In genomic region chr9:38020251-38021076, GRCh38 we compare ENCODE assay signal across 1 cellular context.
A peak's percentile ranks its signal among the peaks of the same experiment; 100 is the strongest.
TF ChIP-seq lines count a peak whose summit lies in the region.

No MANE protein-coding gene starts in this region.

TF ChIP-seq in A549, 52 proteins besides CTCF, POLR2A, EP300 and RAD21 (continued from another document):
- TF ChIP-seq ZFP36 (IDR thresholded peaks at IDR 0.05; ENCODE audit: borderline replicate concordance, partially characterized antibody) (no peak), CEBPB (IDR thresholded peaks at IDR 0.05) (peak; percentile 54 to 62; a peak in 2 of 4 replicates)
